ENCODE assay signal across 15 cellular contexts in genomic region chr17:42571435-42572225, GRCh38. TPM values are rescaled to one million over a fixed set of nuclear protein-coding genes. Genes with fewer than 3 reads are reported as not detected.
DNase-seq lines count a peak whose midpoint lies in the region; ATAC-seq and TF ChIP-seq lines count a peak whose summit lies in the region.
"Had no signal": no experiment of that assay in that cellular context is flagged by ENCODE, and none has a peak within 500 bp of the region (broad histone marks: within the 10 kb centered on the region; RNA-seq: fewer than 3 reads in every experiment).

No MANE protein-coding gene starts in this region.

- ATAC-seq in HG03196 (IDR thresholded peaks at IDR 0.05; ENCODE audit: unreplicated experiment): no peak
- no peak for ATAC-seq in GM21528 (IDR thresholded peaks at IDR 0.05; ENCODE audit: low FRiP score, unreplicated experiment)
- ATAC-seq: activated T-helper 17 cell treated with anti-CD3 and anti-CD28 coated beads, Interleukin-2, amount 50 U/mL, for 72 hours had no signal

- intact Hi-C loops in Calu3 (cut with micrococcal nuclease; ENCODE audit: unreplicated experiment) (no loop called here), prostate gland (cut with DNase I) (no loop called here)

- peaks cover 0 to 8% of the 10 kb centered on the region in 2 donors for H3K36me3 ChIP-seq in prostate gland

- H3K4me3 ChIP-seq in prostate gland: no peak overlapping the region
- H3K4me3 ChIP-seq: HAP-1, MG63, PC-9 had no signal

- BruUV-seq in Calu3 (replicated peaks; lab: Mats Ljungman, UMichigan): TSS peak; percentile 9

- WGBS in prostate gland: 59% methylated on average over 12 of the region's 12 CpGs

- no peak for TF ChIP-seq CTCF in Calu3 (IDR thresholded peaks at IDR 0.05; ENCODE audit: unreplicated experiment)
- TF ChIP-seq CTCF in prostate gland (IDR thresholded peaks at IDR 0.05): no peak

- peak overlapping the region in 1 of 2 donors; percentile 50 for H3K27ac ChIP-seq in prostate gland
- H3K27ac ChIP-seq: PC-9 had no signal

- no peaks in the 10 kb centered on the region for H3K9me3 ChIP-seq in prostate gland
- H3K9me3 ChIP-seq: HAP-1, MG63 had no signal

- peaks cover 9% of the 10 kb centered on the region for H3K4me1 ChIP-seq in prostate gland (replicated peaks)

- no peaks in the 10 kb centered on the region for H3K27me3 Mint-ChIP-seq in Calu3 (ENCODE audit: unreplicated experiment)
- H3K27me3 Mint-ChIP-seq: activated T-helper 17 cell treated with anti-CD3 and anti-CD28 coated beads, Interleukin-2, amount 50 U/mL, for 72 hours had no signal

- peaks cover 34% of the 10 kb centered on the region for H3K4me1 Mint-ChIP-seq in Calu3 (ENCODE audit: low read depth, unreplicated experiment)

- H3K9me3 Mint-ChIP-seq in Calu3 (ENCODE audit: low read depth, unreplicated experiment): no peaks in the 10 kb centered on the region
- H3K9me3 Mint-ChIP-seq: activated T-helper 17 cell treated with anti-CD3 and anti-CD28 coated beads, Interleukin-2, amount 50 U/mL, for 72 hours; T-helper 2 cell treated with Interferon-gamma antibody and Interleukin-4, amounts not matched to agents 5 μg/mL and 100 μg/mL, for 36 hours had no signal

- TF ChIP-seq POLR2A in prostate gland (IDR thresholded peaks at IDR 0.05): no peak

- peaks cover 88% of the 10 kb centered on the region for H3K36me3 Mint-ChIP-seq in Calu3 (ENCODE audit: insufficient read depth, unreplicated experiment)

- no peaks in the 10 kb centered on the region for H3K27me3 ChIP-seq in prostate gland (replicated peaks; ENCODE audit: insufficient read depth)
- H3K27me3 ChIP-seq: MG63 had no signal

- CTCF ChIA-PET in Calu3 (lab: Charles Lee): no interaction called here

- DNase-seq in Calu3 (no peak), NCI-H2227 treated with DMSO at 0.1 percent for 48 hours (lab: John Stamatoyannopoulos, UW) (peak; percentile 45), fibroblast of gingiva (ENCODE audit: low read depth) (peak; percentile 48), prostate gland (ENCODE audit: low spot score) (peak; percentile 42), NCI-H526 treated with DMSO at 0.1 percent for 48 hours (lab: John Stamatoyannopoulos, UW) (no peak)
- DNase-seq: activated CD8-positive, alpha-beta memory T cell treated with anti-CD3 and anti-CD28 coated beads for 24 hours; MG63; NCI-H1436 treated with DMSO at 0.1 percent for 48 hours; NCI-H774; PC-9 had no signal

- H3K4me3 Mint-ChIP-seq in Calu3 (ENCODE audit: low read depth, unreplicated experiment): no peak overlapping the region
- H3K4me3 Mint-ChIP-seq: activated T-helper 17 cell treated with anti-CD3 and anti-CD28 coated beads, Interleukin-2, amount 50 U/mL, for 72 hours; T-helper 2 cell treated with Interferon-gamma antibody and Interleukin-4, amounts not matched to agents 5 μg/mL and 100 μg/mL, for 36 hours had no signal

- no peak overlapping the region for H3K27ac Mint-ChIP-seq in Calu3 (ENCODE audit: unreplicated experiment)
- H3K27ac Mint-ChIP-seq: activated T-helper 17 cell treated with anti-CD3 and anti-CD28 coated beads, Interleukin-2, amount 50 U/mL, for 72 hours had no signal

RNA-seq across cellular contexts. Expression of gene MLX, which starts 4.7 kb away (rescaled TPM):
- total RNA-seq in Calu3 (2022): 65.0 and 69.8 TPM in 2 replicates
- 10 to 100 TPM; 28.1 to 52.3 TPM for total RNA-seq in prostate gland

RNA-seq across cellular contexts. Expression of gene PSMC3IP, which starts 5.9 kb away (rescaled TPM):
- 31.8 and 32.4 TPM in 2 replicates for total RNA-seq in Calu3 (2022)
- total RNA-seq in prostate gland: 10 to 100 TPM in 1 of 2 donors, 1 to 10 TPM in 1; 2.9 to 11.2 TPM

RNA-seq across cellular contexts. Expression of gene COASY, which starts 9.7 kb away (rescaled TPM):
- total RNA-seq in Calu3 (2022) (159 and 163 TPM in 2 replicates), prostate gland (10 to 100 TPM; 52.6 to 80.5 TPM)

RNA-seq across cellular contexts. Expression of gene HSD17B1, which starts 18.9 kb away (rescaled TPM):
- total RNA-seq in Calu3 (2022) (0.88 and 1.0 TPM in 2 replicates), prostate gland (10 to 100 TPM in 1 of 2 donors, 1 to 10 TPM in 1; 4.1 to 16.2 TPM)

RNA-seq across cellular contexts. Expression of gene NAGLU, which starts 35.6 kb away (rescaled TPM):
- total RNA-seq in Calu3 (2022) (53.8 and 59.1 TPM in 2 replicates), prostate gland (100 to 1,000 TPM in 1 of 2 donors, 10 to 100 TPM in 1; 81.5 to 123 TPM)

Comparison
In these comparisons a context has a peak if more than half of its experiments do, and no peak if none do; other contexts are left out.
1. DNase-seq: peak in NCI-H2227 treated with DMSO at 0.1 percent for 48 hours (single experiment), fibroblast of gingiva (single experiment) and prostate gland (single experiment); none in Calu3 (single experiment) and NCI-H526 treated with DMSO at 0.1 percent for 48 hours (single experiment).